Comparison of ENCODE assay signal across 8 cellular contexts in the genomic region with DNA sequence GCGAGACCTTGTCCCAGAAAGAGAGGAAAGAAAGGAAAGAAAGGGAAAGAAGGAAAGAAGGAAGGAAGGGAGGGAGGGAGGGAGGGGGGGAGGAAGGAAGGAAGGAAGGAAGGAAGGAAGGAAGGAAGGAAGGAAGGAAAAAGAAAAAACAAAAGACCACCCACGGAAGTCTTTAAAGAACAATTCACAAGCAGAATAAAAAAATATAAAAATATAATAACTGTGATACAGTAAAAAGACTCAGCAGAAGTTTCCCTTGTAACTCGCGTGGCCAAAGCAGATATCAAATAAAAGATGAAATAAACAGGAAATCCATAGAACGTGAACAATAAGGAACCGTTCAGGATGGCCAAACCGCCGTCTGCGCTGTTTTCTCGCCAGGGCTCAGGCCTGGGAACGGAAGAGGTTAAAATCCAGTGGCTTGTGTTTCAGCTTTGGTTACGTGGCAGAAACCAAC. TPM values are rescaled to one million over a fixed set of nuclear protein-coding genes. Genes with fewer than 3 reads are reported as not detected.
DNase-seq lines count a peak whose midpoint lies in the region; ATAC-seq and TF ChIP-seq lines count a peak whose summit lies in the region.

No MANE protein-coding gene starts in this region.

- H4K20me1 ChIP-seq in fibroblast of lung (ENCODE audit: control insufficient read depth, extremely low read depth, insufficient read depth, low read length): no peaks in the 10 kb centered on the region

- peak overlapping the region; percentile 96 for H3K27ac Mint-ChIP-seq in progenitor cell of endocrine pancreas

- peaks cover 38% of the 10 kb centered on the region for H3K27me3 Mint-ChIP-seq in progenitor cell of endocrine pancreas

- peak overlapping the region; percentile 70 for H2AFZ ChIP-seq in fibroblast of lung (ENCODE audit: low read length)

- peak overlapping the region; percentile 76 for H3K4me3 Mint-ChIP-seq in progenitor cell of endocrine pancreas (ENCODE audit: low read depth)

- peaks cover 3% of the 10 kb centered on the region for H3K4me1 ChIP-seq in fibroblast of lung (ENCODE audit: control insufficient read depth, extremely low read depth, insufficient read depth, low read length)

- H3K36me3 ChIP-seq in fibroblast of lung (ENCODE audit: control insufficient read depth, insufficient read depth, low read length): no peaks in the 10 kb centered on the region

- H3K9ac ChIP-seq in fibroblast of lung (ENCODE audit: insufficient read depth, low read length): peak overlapping the region; percentile 91

- TF ChIP-seq CTCF in fibroblast of lung (conservative IDR thresholded peaks at IDR 0.05 in 1 of 2, IDR thresholded peaks at IDR 0.05 in 1 of 2; ENCODE audit: low read depth in 1 of 2, low read length in 2 of 2) (no peak), progenitor cell of endocrine pancreas (IDR thresholded peaks at IDR 0.05; ENCODE audit: unreplicated experiment) (no peak)

- H3K9me3 Mint-ChIP-seq in progenitor cell of endocrine pancreas (ENCODE audit: low read depth): no peaks in the 10 kb centered on the region

- ATAC-seq in HG02642 (IDR thresholded peaks at IDR 0.05; ENCODE audit: poor library complexity, unreplicated experiment) (no peak), GM18517 (IDR thresholded peaks at IDR 0.05; ENCODE audit: unreplicated experiment) (no peak)

- no peaks in the 10 kb centered on the region for H3K79me2 ChIP-seq in fibroblast of lung (ENCODE audit: control insufficient read depth, insufficient read depth, low read length)

- peak overlapping the region; percentile 69 to 80 (median 74) for H3K4me3 ChIP-seq in fibroblast of lung (replicated peaks in 1 of 4; ENCODE audit: control extremely low read depth in 1 of 4, insufficient read depth in 1 of 4, low read depth in 3 of 4, low read length in 4 of 4)

- peaks cover 24% of the 10 kb centered on the region for H3K4me1 Mint-ChIP-seq in progenitor cell of endocrine pancreas (ENCODE audit: low read depth)

- H3K4me2 ChIP-seq in fibroblast of lung (ENCODE audit: extremely low read depth, insufficient read depth, low read length): peak overlapping the region; percentile 83

- no peaks in the 10 kb centered on the region for H3K9me3 ChIP-seq in fibroblast of lung (ENCODE audit: control insufficient read depth, insufficient read depth, low read depth, low read length)

- H3K27ac ChIP-seq in fibroblast of lung (ENCODE audit: insufficient read depth, low read length): peak overlapping the region; percentile 87

- H3K36me3 Mint-ChIP-seq in progenitor cell of endocrine pancreas (ENCODE audit: insufficient read depth): peaks cover 2% of the 10 kb centered on the region

- H3K27me3 ChIP-seq in fibroblast of lung (ENCODE audit: control insufficient read depth, insufficient read depth, low read length): no peaks in the 10 kb centered on the region

- DNase-seq in activated effector memory CD4-positive, alpha-beta T cell treated with anti-CD3 and anti-CD28 coated beads, Interleukin-2, amount 50 U/mL, for 16 hours: peak; percentile 83
- DNase-seq in activated effector memory CD4-positive, alpha-beta T cell treated with Interleukin-2 at 50 U/mL for 16 hours: no peak
- DNase-seq in SW480 (ENCODE audit: low spot score) (peak; percentile 83), fibroblast of lung (ENCODE audit: low read depth in 2 of 2) (peak in 1 of 2 donors; percentile 90), progenitor cell of endocrine pancreas (ENCODE audit: low spot score, unreplicated experiment) (no peak), amniotic stem cell (lab: John Stamatoyannopoulos, UW) (no peak)

RNA-seq across cellular contexts. Expression of a gene that starts 1.2 kb away (rescaled TPM):
- 13.1 and 20.8 TPM in 2 replicates for total RNA-seq in fibroblast of lung
- 4.9 and 6.0 TPM in 2 replicates for polyA plus RNA-seq in fibroblast of lung
- polyA plus RNA-seq in fibroblast of lung (2012): 5.2 and 6.2 TPM in 2 replicates
- 11.4 and 16.6 TPM in 2 replicates for polyA minus RNA-seq in fibroblast of lung (ENCODE audit: low replicate concordance)
- total RNA-seq in progenitor cell of endocrine pancreas: 12.5 and 14.6 TPM in 2 replicates

Comparison
In these comparisons a context has a peak if more than half of its experiments do, and no peak if none do; other contexts are left out.
1. DNase-seq: peak in activated effector memory CD4-positive, alpha-beta T cell treated with anti-CD3 and anti-CD28 coated beads, Interleukin-2, amount 50 U/mL, for 16 hours (single experiment) and SW480 (single experiment); none in activated effector memory CD4-positive, alpha-beta T cell treated with Interleukin-2 at 50 U/mL for 16 hours (single experiment), progenitor cell of endocrine pancreas (single experiment) and amniotic stem cell (single experiment).